Comparison of ENCODE assay signal across 22 cellular contexts in genomic region chr12:129069886-129070285, GRCh38.
"Had no signal": no experiment of that assay in that cellular context is flagged by ENCODE, and none has a peak within 500 bp of the region (broad histone marks: within the 10 kb centered on the region; RNA-seq: fewer than 3 reads in every experiment).

No MANE protein-coding gene starts in this region.

- H3K27me3 ChIP-seq: foreskin keratinocyte, pancreas, right atrium auricular region, upper lobe of left lung had no signal

- DNase-seq: activated CD4-positive, alpha-beta T cell treated with anti-CD3 and anti-CD28 coated beads, Interleukin-2, amount 50 U/mL, for 1 hour; activated CD4-positive, CD25-positive, alpha-beta regulatory T cell treated with anti-CD3 and anti-CD28 coated beads, Interleukin-2, amount 50 U/mL, for 72 hours; activated CD8-positive, alpha-beta memory T cell treated with anti-CD3 and anti-CD28 coated beads for 24 hours; activated CD8-positive, alpha-beta memory T cell treated with anti-CD3 and anti-CD28 coated beads, Interleukin-2, amount 50 U/mL, for 4 hours; activated naive CD4-positive, alpha-beta T cell treated with Interleukin-2 at 50 U/mL for 16 hours; activated naive CD8-positive, alpha-beta T cell treated with anti-CD3 and anti-CD28 coated beads for 36 hours; activated T-cell treated with anti-CD3 and anti-CD28 coated beads, Interleukin-2, amount 50 U/mL, for 24 hours; central memory CD4-positive, alpha-beta T cell; dermis blood vessel endothelial cell; effector memory CD4-positive, alpha-beta T cell; foreskin keratinocyte; pancreas; psoas muscle; stimulated activated CD4-positive, alpha-beta T cell treated with anti-CD3 and anti-CD28 coated beads, Interleukin-12 subunit alpha, Interleukin-12 subunit beta, amount 100 ng/mL, for 4 hours; stimulated activated CD4-positive, alpha-beta T cell treated with anti-CD3 and anti-CD28 coated beads, Interleukin-4, amount 100 ng/mL, for 4 hours; stimulated activated naive CD8-positive, alpha-beta T cell treated with anti-CD3 and anti-CD28 coated beads, Interleukin-15, Interleukin-2, amounts not matched to agents 100 U/mL and 50 U/mL, for 24 hours; upper lobe of left lung had no signal

- H3K4me1 ChIP-seq: foreskin keratinocyte, pancreas, psoas muscle, right atrium auricular region, upper lobe of left lung had no signal

- FAIRE-seq: astrocyte, pancreas had no signal

- H3K9me3 ChIP-seq: pancreas, psoas muscle, right atrium auricular region, upper lobe of left lung had no signal

- H3K27ac ChIP-seq: foreskin keratinocyte, pancreas, psoas muscle, right atrium auricular region, upper lobe of left lung, VCaP had no signal

- ATAC-seq: activated T-helper 17 cell treated with anti-CD3 and anti-CD28 coated beads, Interleukin-2, amount 50 U/mL, for 72 hours; foreskin keratinocyte; natural killer cell treated with Interleukin-12 subunit alpha and Interleukin-12 subunit beta and Interleukin-15 and Interleukin-18, amount 100 ng/mL, for 72 hours; pancreas; psoas muscle; stimulated activated naive CD8-positive, alpha-beta T cell treated with anti-CD3 and anti-CD28 coated beads, Interleukin-15, Interleukin-2, amounts not matched to agents 100 U/mL and 50 U/mL, for 24 hours had no signal

- H3K4me3 ChIP-seq: pancreas, psoas muscle, right atrium auricular region, upper lobe of left lung had no signal

- H3K36me3 ChIP-seq: pancreas, right atrium auricular region, upper lobe of left lung had no signal
